15 cellular contexts compared by ENCODE assay signal in genomic region chr3:143276592-143276991, GRCh38.
DNase-seq lines count a peak whose midpoint lies in the region; ATAC-seq and TF ChIP-seq lines count a peak whose summit lies in the region.
"Had no signal": no experiment of that assay in that cellular context is flagged by ENCODE, and none has a peak within 500 bp of the region (broad histone marks: within the 10 kb centered on the region; RNA-seq: fewer than 3 reads in every experiment).

No MANE protein-coding gene starts in this region.

- TF ChIP-seq EP300 in gastroesophageal sphincter (IDR thresholded peaks at IDR 0.05) = no peak

- no peaks in the 10 kb centered on the region for H3K9me3 ChIP-seq in gastroesophageal sphincter
- H3K9me3 ChIP-seq in right cardiac atrium (ENCODE audit: control insufficient read depth, low read length) = no peaks in the 10 kb centered on the region
- H3K9me3 ChIP-seq: colonic mucosa had no signal

- H3K36me3 ChIP-seq in GM06990 (ENCODE audit: control insufficient read depth, insufficient read depth, low read length) (no peaks in the 10 kb centered on the region), gastroesophageal sphincter (no peaks in the 10 kb centered on the region)
- H3K36me3 ChIP-seq: colonic mucosa had no signal

- H3K27ac ChIP-seq in gastroesophageal sphincter (no peak overlapping the region), right cardiac atrium (ENCODE audit: low read length) (no peak overlapping the region)
- H3K27ac ChIP-seq: colonic mucosa, VCaP had no signal

- TF ChIP-seq POLR2A in gastroesophageal sphincter (IDR thresholded peaks at IDR 0.05) = no peak

- DNase-seq in GM06990 (ENCODE audit: extremely low read depth, insufficient read length) = peak; percentile 28
- no peak for DNase-seq in stimulated activated CD4-positive, alpha-beta T cell treated with anti-CD3 and anti-CD28 coated beads, Interleukin-2, amount 100 ng/mL, for 48 hours
- no peak for DNase-seq in NCI-H526 treated with DMSO at 0.1 percent for 48 hours (lab: John Stamatoyannopoulos, UW)
- DNase-seq in right cardiac atrium = no peak
- DNase-seq: activated naive CD4-positive, alpha-beta T cell; colonic mucosa; DND-41; NCI-H2171 treated with DMSO at 0.1 percent for 48 hours; stimulated activated CD4-positive, alpha-beta T cell treated with anti-CD3 and anti-CD28 coated beads, Interleukin-1b, Interleukin-23, amount 100 ng/mL, for 48 hours had no signal

- ATAC-seq in GM18909 (IDR thresholded peaks at IDR 0.05; ENCODE audit: poor library complexity, unreplicated experiment) = peak; percentile 84
- ATAC-seq in HG02798 (IDR thresholded peaks at IDR 0.05; ENCODE audit: poor library complexity, unreplicated experiment) = peak; percentile 75
- peak; percentile 88 for ATAC-seq in HG03469 (IDR thresholded peaks at IDR 0.05; ENCODE audit: unreplicated experiment)
- no peak for ATAC-seq in gastroesophageal sphincter
- ATAC-seq in right cardiac atrium = no peak
- ATAC-seq: left lobe of liver had no signal

- H3K4me3 ChIP-seq in GM06990 (replicated peaks; ENCODE audit: low read depth, low read length) (no peak overlapping the region), gastroesophageal sphincter (no peak overlapping the region), right cardiac atrium (ENCODE audit: low read length) (no peak overlapping the region)
- H3K4me3 ChIP-seq: colonic mucosa had no signal

- TF ChIP-seq CTCF in GM06990 (IDR thresholded peaks at IDR 0.05; ENCODE audit: insufficient read depth, low read length, poor library complexity, severe bottlenecking) (no peak), gastroesophageal sphincter (IDR thresholded peaks at IDR 0.05) (no peak)

- H3K4me1 ChIP-seq in gastroesophageal sphincter (no peaks in the 10 kb centered on the region), right cardiac atrium (ENCODE audit: control insufficient read depth, insufficient read depth, low read length) (no peaks in the 10 kb centered on the region)
- H3K4me1 ChIP-seq: colonic mucosa had no signal

- intact Hi-C loops in right cardiac atrium (cut with DNase I) = no loop called here

- H3K27me3 ChIP-seq in GM06990 (replicated peaks; ENCODE audit: control insufficient read depth, insufficient read depth, low read length) (no peaks in the 10 kb centered on the region), gastroesophageal sphincter (no peaks in the 10 kb centered on the region), right cardiac atrium (ENCODE audit: control insufficient read depth, insufficient read depth) (no peaks in the 10 kb centered on the region)
- H3K27me3 ChIP-seq: colonic mucosa had no signal

Comparison
In these comparisons a context has a peak if more than half of its experiments do, and no peak if none do; other contexts are left out.
1. ATAC-seq: peak in GM18909 (single experiment), HG02798 (single experiment) and HG03469 (single experiment); none in gastroesophageal sphincter (single experiment) and right cardiac atrium (0 of 2).